35 cellular contexts compared by ENCODE assay signal in genomic region chr3:188661801-188662200, GRCh38.
"Had no signal": no experiment of that assay in that cellular context is flagged by ENCODE, and none has a peak within 500 bp of the region (broad histone marks: within the 10 kb centered on the region; RNA-seq: fewer than 3 reads in every experiment).

No MANE protein-coding gene starts in this region.

- H3K9me3 ChIP-seq: MG63 had no signal

- H3K4me3 ChIP-seq: MG63 had no signal

- H3K36me3 ChIP-seq: brain microvascular endothelial cell, MG63 had no signal

- FAIRE-seq: RCC 7860 had no signal

- DNase-seq: activated B cell treated with CpG ODN at 0.5 μM for 24 hours; activated CD4-positive, alpha-beta memory T cell treated with anti-CD3 and anti-CD28 coated beads for 36 hours; activated CD4-positive, alpha-beta T cell treated with anti-CD3 and anti-CD28 coated beads for 4 hours; activated CD4-positive, alpha-beta T cell treated with anti-CD3 and anti-CD28 coated beads, Interleukin-2, amount 50 U/mL, for 1 hour; activated CD4-positive, CD25-positive, alpha-beta regulatory T cell treated with anti-CD3 and anti-CD28 coated beads, Interleukin-2, amount 50 U/mL, for 72 hours; activated CD8-positive, alpha-beta memory T cell treated with anti-CD3 and anti-CD28 coated beads, Interleukin-2, amount 50 U/mL, for 4 hours; activated gamma-delta T cell treated with Interleukin-2 at 50 U/mL for 16 hours; activated naive CD4-positive, alpha-beta T cell treated with anti-CD3 and anti-CD28 coated beads, Interleukin-2, amount 10 ng/mL, durations not matched to agents 7 days and 5 days; activated naive CD8-positive, alpha-beta T cell treated with anti-CD3 and anti-CD28 coated beads, Interleukin-2, amount 50 U/mL, for 24 hours; activated T-cell treated with anti-CD3 and anti-CD28 coated beads for 4 hours; activated T-cell treated with anti-CD3 and anti-CD28 coated beads, Interleukin-2, amount 50 U/mL, for 4 hours; amniotic stem cell; aorta; brain microvascular endothelial cell; Kasumi-1; KG1; MG63; NCI-H1048; NCI-H1105 treated with DMSO at 0.1 percent for 48 hours; NCI-H1436; NCI-H1694; NCI-H1930; NCI-H2081 treated with DMSO at 0.1 percent for 48 hours; NCI-H345; NCI-H524 treated with DMSO at 0.1 percent for 48 hours; NK-92 treated with Interleukin-12 subunit alpha and Interleukin-12 subunit beta, amount 100 ng/mL, for 24 hours; PC-3; SIG-M5; T-cell; T-helper 17 cell had no signal

- ATAC-seq: activated naive CD8-positive, alpha-beta T cell treated with anti-CD3 and anti-CD28 coated beads, Interleukin-2, amount 50 U/mL, for 24 hours; activated T-cell treated with anti-CD3 and anti-CD28 coated beads, Interleukin-2, amount 50 U/mL, for 4 hours; PC-3; Right ventricle myocardium inferior; SK-N-SH treated with all-trans-retinoic acid at 6 μM for 48 hours; T-cell; T-helper 17 cell had no signal

- H3K27ac ChIP-seq: brain microvascular endothelial cell, RWPE1, VCaP had no signal

- H3K27me3 ChIP-seq: brain microvascular endothelial cell, MG63 had no signal
